Comparison of ENCODE assay signal across 1 cellular context in genomic region chr3:111859061-111859973, GRCh38.
TF ChIP-seq lines count a peak whose summit lies in the region.

PHLDB2 (plus strand) TSS chr3:111859265; CDS start chr3:111884078, 24,813 bp downstream.

TF ChIP-seq in HepG2, 621 proteins besides CTCF, POLR2A, EP300 and RAD21 (continued from another document and continues in another):
- TF ChIP-seq ZNF512 (CRISPR knock-in tag; IDR thresholded peaks at IDR 0.05) (no peak), NCOR1 (IDR thresholded peaks at IDR 0.05; ENCODE audit: borderline replicate concordance, low read length) (peak; percentile 17; the same call in 1 of the 2 replicates), HNRNPLL (IDR thresholded peaks at IDR 0.05; ENCODE audit: low read depth, low read length, poor library complexity, severe bottlenecking) (peak; percentile 89), ZNF772 (CRISPR knock-in tag; IDR thresholded peaks at IDR 0.05) (no peak), CENPX (CRISPR knock-in tag; IDR thresholded peaks at IDR 0.05) (no peak), SALL2 (CRISPR knock-in tag; IDR thresholded peaks at IDR 0.05) (peak; percentile 60), ZNF484 (CRISPR knock-in tag; IDR thresholded peaks at IDR 0.05; ENCODE audit: borderline replicate concordance, low read depth) (no peak), ZNF230 (CRISPR knock-in tag; IDR thresholded peaks at IDR 0.05) (peak; percentile 33; the same call in 1 of the 2 replicates), POGK (CRISPR knock-in tag; conservative IDR thresholded peaks at IDR 0.05) (no peak), SUZ12 (IDR thresholded peaks at IDR 0.05; ENCODE audit: low read depth, low read length) (no peak), ARID4A (CRISPR knock-in tag; IDR thresholded peaks at IDR 0.05; ENCODE audit: borderline replicate concordance) (peak; percentile 83), HNRNPUL1 (IDR thresholded peaks at IDR 0.05; ENCODE audit: low read depth, low read length) (no peak), ZNF280D (CRISPR knock-in tag; IDR thresholded peaks at IDR 0.05) (no peak), ZNF761 (CRISPR knock-in tag; conservative IDR thresholded peaks at IDR 0.05) (no peak), ZNF503 (CRISPR knock-in tag; IDR thresholded peaks at IDR 0.05) (no peak), ZNF326 (CRISPR knock-in tag; IDR thresholded peaks at IDR 0.05; ENCODE audit: borderline replicate concordance) (no peak), ZNF737 (CRISPR knock-in tag; IDR thresholded peaks at IDR 0.05; ENCODE audit: borderline replicate concordance) (no peak), ZNF574 (CRISPR knock-in tag; IDR thresholded peaks at IDR 0.05) (no peak), SMARCC2 (IDR thresholded peaks at IDR 0.05) (no peak), ZNF142 (CRISPR knock-in tag; IDR thresholded peaks at IDR 0.05) (0 out of 2 replicates have a peak, but pooled peaks have one; percentile 30), ZNF878 (CRISPR knock-in tag; IDR thresholded peaks at IDR 0.05) (0 out of 2 replicates have a peak, but pooled peaks have one; percentile 34), GABPB1 (CRISPR knock-in tag; IDR thresholded peaks at IDR 0.05) (peak; percentile 75; the same call in 1 of the 2 replicates), GTF3A (CRISPR knock-in tag; conservative IDR thresholded peaks at IDR 0.05) (0 out of 2 replicates have a peak, but pooled peaks have one; percentile 31), ZNF101 (CRISPR knock-in tag; IDR thresholded peaks at IDR 0.05; ENCODE audit: borderline replicate concordance, low read depth) (no peak), IRF2 (CRISPR knock-in tag; IDR thresholded peaks at IDR 0.05) (peak; percentile 36; the same call in 1 of the 2 replicates), XBP1 (CRISPR knock-in tag; IDR thresholded peaks at IDR 0.05) (no peak), SMARCE1 (IDR thresholded peaks at IDR 0.05; ENCODE audit: borderline replicate concordance) (no peak), ZNF75D (CRISPR knock-in tag; IDR thresholded peaks at IDR 0.05; ENCODE audit: borderline replicate concordance) (no peak), PBX3 (CRISPR knock-in tag; IDR thresholded peaks at IDR 0.05; ENCODE audit: borderline replicate concordance) (no peak), ZNF724P (CRISPR knock-in tag; IDR thresholded peaks at IDR 0.05; ENCODE audit: borderline replicate concordance) (no peak), DNMT1 (CRISPR knock-in tag; IDR thresholded peaks at IDR 0.05) (peak; percentile 40; the same call in 1 of the 2 replicates), NR3C1 (CRISPR knock-in tag; IDR thresholded peaks at IDR 0.05) (no peak), NAIF1 (CRISPR knock-in tag; IDR thresholded peaks at IDR 0.05; ENCODE audit: borderline replicate concordance) (no peak; the same call in 1 of the 2 replicates), ZFYVE20 (CRISPR knock-in tag; IDR thresholded peaks at IDR 0.05; ENCODE audit: borderline replicate concordance, low read depth) (no peak), ZNF552 (CRISPR knock-in tag; IDR thresholded peaks at IDR 0.05; ENCODE audit: borderline replicate concordance) (0 out of 2 replicates have a peak, but pooled peaks have one; percentile 25)
